In genomic region chr5:109155625-109156024, GRCh38 we compare ENCODE assay signal across 15 cellular contexts.
DNase-seq lines count a peak whose midpoint lies in the region; ATAC-seq and TF ChIP-seq lines count a peak whose summit lies in the region.
"Had no signal": no experiment of that assay in that cellular context is flagged by ENCODE, and none has a peak within 500 bp of the region (broad histone marks: within the 10 kb centered on the region; RNA-seq: fewer than 3 reads in every experiment).

No MANE protein-coding gene starts in this region.

- H3K4me3 ChIP-seq in lower lobe of right lung, result no peak overlapping the region

- no peak for DNase-seq in lower lobe of right lung
- no peak for DNase-seq in GF-D8 (lab: John Stamatoyannopoulos, UW)
- no peak for DNase-seq in RPMI8226
- DNase-seq: activated naive CD8-positive, alpha-beta T cell treated with anti-CD3 and anti-CD28 coated beads for 36 hours; activated T-cell treated with anti-CD3 and anti-CD28 coated beads, Interleukin-2, amount 50 U/mL, for 1 hour; CD8-positive, alpha-beta memory T cell; mesendoderm; NCI-H345; nephron progenitor cell; SHP77 had no signal

- no peak overlapping the region for H3K27ac ChIP-seq in lower lobe of right lung

- H3K36me3 ChIP-seq in lower lobe of right lung, result no peaks in the 10 kb centered on the region

- intact Hi-C loops in lower lobe of right lung (cut with DNase I), result no loop called here

- no peaks in the 10 kb centered on the region for H3K9me3 ChIP-seq in lower lobe of right lung

- no peaks in the 10 kb centered on the region for H3K27me3 ChIP-seq in lower lobe of right lung (ENCODE audit: low read depth)

- no peaks in the 10 kb centered on the region for H3K4me1 ChIP-seq in lower lobe of right lung

- ATAC-seq in GM18519 (IDR thresholded peaks at IDR 0.05; ENCODE audit: low FRiP score, unreplicated experiment) (peak; percentile 82), GM21423 (IDR thresholded peaks at IDR 0.05; ENCODE audit: unreplicated experiment) (peak; percentile 67), HG02981 (IDR thresholded peaks at IDR 0.05; ENCODE audit: unreplicated experiment) (peak; percentile 78), HG03571 (IDR thresholded peaks at IDR 0.05; ENCODE audit: unreplicated experiment) (peak; percentile 69), lower lobe of right lung (no peak), GM19328 (IDR thresholded peaks at IDR 0.05; ENCODE audit: unreplicated experiment) (no peak)

- no peak for TF ChIP-seq CTCF in lower lobe of right lung (IDR thresholded peaks at IDR 0.05)

Comparison
In these comparisons a context has a peak if more than half of its experiments do, and no peak if none do; other contexts are left out.
1. ATAC-seq: peak in GM18519 (single experiment), GM21423 (single experiment), HG02981 (single experiment) and HG03571 (single experiment); none in lower lobe of right lung (0 of 2) and GM19328 (single experiment).